ENCODE assay signal across 27 cellular contexts in the genomic region with DNA sequence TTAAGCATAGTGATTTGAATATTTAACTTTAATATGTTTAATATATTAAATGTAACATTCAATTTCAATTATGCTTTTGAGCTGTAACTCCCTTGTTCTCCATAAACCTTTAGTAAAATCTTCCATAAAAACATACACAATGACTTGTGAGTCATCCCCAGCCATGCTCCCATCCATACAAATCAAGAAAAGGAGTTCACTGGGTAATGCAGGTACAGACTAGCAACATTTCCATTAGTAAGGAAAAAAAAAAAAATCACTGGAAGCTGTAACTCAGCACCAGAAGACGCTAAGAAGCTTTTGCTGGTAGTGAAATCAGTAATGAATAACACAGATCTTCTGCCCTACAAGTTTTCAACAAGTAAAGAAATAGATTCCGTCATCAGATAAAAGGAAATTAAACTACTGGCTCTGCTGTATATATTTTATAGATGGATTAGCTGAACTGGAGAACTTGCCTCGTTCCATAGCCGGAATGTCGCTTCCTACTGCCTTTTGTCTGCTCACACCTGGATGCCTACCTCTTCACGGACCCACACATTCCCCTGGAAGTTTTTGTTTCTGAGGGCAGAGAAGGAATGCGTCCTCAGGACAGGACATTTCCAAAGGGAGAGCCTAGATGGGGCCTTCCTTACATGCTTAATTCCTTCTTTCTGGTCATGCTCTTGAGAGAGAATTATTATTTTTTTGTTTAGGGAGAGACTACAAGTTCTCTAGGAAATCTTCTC.
DNase-seq lines count a peak whose midpoint lies in the region; ATAC-seq, FAIRE-seq and TF ChIP-seq lines count a peak whose summit lies in the region.
"Had no signal": no experiment of that assay in that cellular context is flagged by ENCODE, and none has a peak within 500 bp of the region (broad histone marks: within the 10 kb centered on the region; RNA-seq: fewer than 3 reads in every experiment).

No MANE protein-coding gene starts in this region.

- no peaks in the 10 kb centered on the region for H3K27me3 Mint-ChIP-seq in H9 (ENCODE audit: low read depth)
- no peaks in the 10 kb centered on the region for H3K27me3 Mint-ChIP-seq in neural progenitor cell (ENCODE audit: insufficient read depth, low read depth)
- no peaks in the 10 kb centered on the region for H3K27me3 Mint-ChIP-seq in activated CD4-positive, alpha-beta T cell treated with anti-CD3 and anti-CD28 coated beads, Interleukin-2, amount 10 ng/mL, durations not matched to agents 24 days and 14 days
- H3K27me3 Mint-ChIP-seq: B cell had no signal

- H3K4me3 Mint-ChIP-seq in H9: no peak overlapping the region
- no peak overlapping the region for H3K4me3 Mint-ChIP-seq in neural progenitor cell
- no peak overlapping the region for H3K4me3 Mint-ChIP-seq in activated CD4-positive, alpha-beta T cell treated with anti-CD3 and anti-CD28 coated beads, Interleukin-2, amount 10 ng/mL, durations not matched to agents 24 days and 14 days
- H3K4me3 Mint-ChIP-seq: B cell; CD8-positive, alpha-beta T cell had no signal

- no peak overlapping the region for H3K9ac ChIP-seq in H9 (ENCODE audit: extremely low read depth, insufficient read length, low read length)
- no peak overlapping the region for H3K9ac ChIP-seq in neural progenitor cell
- H3K9ac ChIP-seq: KMS-11, SK-N-SH had no signal

- ATAC-seq in foreskin keratinocyte: peak; percentile 94
- no peak for ATAC-seq in HG03439 (IDR thresholded peaks at IDR 0.05; ENCODE audit: unreplicated experiment)
- ATAC-seq: CD8-positive, alpha-beta T cell; gastroesophageal sphincter; lower lobe of right lung; right cardiac atrium had no signal

- no peak overlapping the region for H4K8ac ChIP-seq in H9 (replicated peaks; ENCODE audit: insufficient read length, low read depth, low read length)

- H3K27ac Mint-ChIP-seq in H9 (peak overlapping the region; percentile 56 to 90 (median 65); a peak in 6 of 7 replicates), neural progenitor cell (no peak overlapping the region)
- H3K27ac Mint-ChIP-seq in activated CD4-positive, alpha-beta T cell treated with anti-CD3 and anti-CD28 coated beads, Interleukin-2, amount 10 ng/mL, durations not matched to agents 24 days and 14 days: no peak overlapping the region
- H3K27ac Mint-ChIP-seq: B cell; CD8-positive, alpha-beta T cell had no signal

- DNase-seq in H9: peak; percentile 46
- DNase-seq in bronchial epithelial cell (ENCODE audit: low read depth): peak; percentile 84
- peak; percentile 73 to 88 for DNase-seq in foreskin keratinocyte
- DNase-seq in neural progenitor cell (ENCODE audit: low spot score): peak; percentile 7
- no peak for DNase-seq in NCI-H1436 treated with DMSO at 0.1 percent for 48 hours (lab: John Stamatoyannopoulos, UW)
- DNase-seq in activated CD4-positive, alpha-beta T cell treated with anti-CD3 and anti-CD28 coated beads, Interleukin-2, amount 10 ng/mL, durations not matched to agents 24 days and 14 days: no peak
- no peak for DNase-seq in tibial nerve (ENCODE audit: low spot score in 2 of 2)
- DNase-seq: activated CD4-positive, alpha-beta T cell treated with anti-CD3 and anti-CD28 coated beads for 4 hours; activated T-cell treated with anti-CD3 and anti-CD28 coated beads, Interleukin-2, amount 50 U/mL, for 48 hours; CD8-positive, alpha-beta T cell; cerebellar nuclear complex; hypothalamus; lower lobe of right lung; NCI-H1417 treated with DMSO at 0.1 percent for 48 hours; NCI-H2107; NCI-H446; right cardiac atrium; SK-N-SH; spleen; T-helper 2 cell; trophoblast cell had no signal

- H3T11ph ChIP-seq in H9 (ENCODE audit: low read length): no peak overlapping the region

- H3K4me2 ChIP-seq in H9 (ENCODE audit: insufficient read depth, insufficient read length, low read length) (no peak overlapping the region), neural progenitor cell (no peak overlapping the region)
- H3K4me2 ChIP-seq: KMS-11, SK-N-SH had no signal

- no peaks in the 10 kb centered on the region for H4K20me1 ChIP-seq in H9 (ENCODE audit: control insufficient read depth, insufficient read depth, insufficient read length)
- no peaks in the 10 kb centered on the region for H4K20me1 ChIP-seq in neural progenitor cell (ENCODE audit: low read depth)

- peaks cover 7 to 10% of the 10 kb centered on the region in 2 experiments for H3K9me3 Mint-ChIP-seq in H9
- peaks cover 3% of the 10 kb centered on the region for H3K9me3 Mint-ChIP-seq in neural progenitor cell
- no peaks in the 10 kb centered on the region for H3K9me3 Mint-ChIP-seq in activated CD4-positive, alpha-beta T cell treated with anti-CD3 and anti-CD28 coated beads, Interleukin-2, amount 10 ng/mL, durations not matched to agents 24 days and 14 days

- H3K56ac ChIP-seq in H9 (ENCODE audit: insufficient read length, low read depth, low read length): no peak overlapping the region

- no CpG with 5 or more reads among the region's 7 CpGs for WGBS in H9 (ENCODE audit: extremely low coverage, insufficient read length, low lambda C conversion rate)
- WGBS in tibial nerve, 2 donors: 89 to 92% methylated on average over 7 of the region's 7 CpGs

- H3K27me3 ChIP-seq in H9 (ENCODE audit: insufficient read depth, low read length): no peaks in the 10 kb centered on the region
- H3K27me3 ChIP-seq in bronchial epithelial cell (ENCODE audit: control insufficient read depth, insufficient read depth, low read length): no peaks in the 10 kb centered on the region
- no peaks in the 10 kb centered on the region for H3K27me3 ChIP-seq in foreskin keratinocyte
- no peaks in the 10 kb centered on the region for H3K27me3 ChIP-seq in neural progenitor cell
- no peaks in the 10 kb centered on the region for H3K27me3 ChIP-seq in tibial nerve
- H3K27me3 ChIP-seq: esophagus muscularis mucosa, gastroesophageal sphincter, spleen had no signal

- H3K36me3 Mint-ChIP-seq in H9 (ENCODE audit: insufficient read depth in 1 of 3, low read depth in 3 of 3): peaks cover 1 to 9% (median 8%) of the 10 kb centered on the region in 3 experiments; a peak in 6 of 7 replicates
- no peaks in the 10 kb centered on the region for H3K36me3 Mint-ChIP-seq in neural progenitor cell
- H3K36me3 Mint-ChIP-seq in activated CD4-positive, alpha-beta T cell treated with anti-CD3 and anti-CD28 coated beads, Interleukin-2, amount 10 ng/mL, durations not matched to agents 24 days and 14 days (ENCODE audit: low read depth): no peaks in the 10 kb centered on the region
- H3K36me3 Mint-ChIP-seq: CD8-positive, alpha-beta T cell had no signal

- H3K4me1 Mint-ChIP-seq in H9 (peaks cover 11 to 13% of the 10 kb centered on the region in 2 experiments), neural progenitor cell (peaks cover 5% of the 10 kb centered on the region)
- H3K4me1 Mint-ChIP-seq in activated CD4-positive, alpha-beta T cell treated with anti-CD3 and anti-CD28 coated beads, Interleukin-2, amount 10 ng/mL, durations not matched to agents 24 days and 14 days: no peaks in the 10 kb centered on the region
- H3K4me1 Mint-ChIP-seq: B cell had no signal

- H2BK15ac ChIP-seq in H9 (ENCODE audit: low read depth, low read length): no peak overlapping the region

- H3K4me3 ChIP-seq in bronchial epithelial cell (ENCODE audit: low read depth, low read length) (no peak overlapping the region), neural progenitor cell (no peak overlapping the region), tibial nerve (no peak overlapping the region)
- H3K4me3 ChIP-seq: esophagus muscularis mucosa, gastroesophageal sphincter, HAP-1, lower lobe of right lung, spleen had no signal

- H2AK5ac ChIP-seq in H9 (ENCODE audit: insufficient read length, low read length): no peak overlapping the region

- H3K23me2 ChIP-seq in H9 (ENCODE audit: insufficient read length, low read depth, low read length, poor library complexity, severe bottlenecking): no peaks in the 10 kb centered on the region

- H3K79me2 ChIP-seq in H9 (ENCODE audit: insufficient read depth, low read length): no peaks in the 10 kb centered on the region
- H3K79me2 ChIP-seq in neural progenitor cell (ENCODE audit: low read depth): no peaks in the 10 kb centered on the region

- no peak overlapping the region for H2BK5ac ChIP-seq in H9 (ENCODE audit: insufficient read length, low read length)

- TF ChIP-seq CTCF in H9 (conservative IDR thresholded peaks at IDR 0.05): no peak
- TF ChIP-seq CTCF in bronchial epithelial cell (IDR thresholded peaks at IDR 0.05; ENCODE audit: insufficient read depth, low read length, severe bottlenecking): no peak
- no peak for TF ChIP-seq CTCF in foreskin keratinocyte (conservative IDR thresholded peaks at IDR 0.05)
- no peak for TF ChIP-seq CTCF in neural progenitor cell (IDR thresholded peaks at IDR 0.05)
- TF ChIP-seq CTCF in tibial nerve (IDR thresholded peaks at IDR 0.05): no peak

- H4K91ac ChIP-seq in H9 (ENCODE audit: insufficient read length, low read depth, low read length): no peak overlapping the region

- H2BK120ac ChIP-seq in H9 (ENCODE audit: low read depth, low read length, poor library complexity, severe bottlenecking): no peak overlapping the region

- H2BK20ac ChIP-seq in H9 (ENCODE audit: low read depth, low read length, poor library complexity, severe bottlenecking): no peak overlapping the region

- H3K9me3 ChIP-seq in H9 (ENCODE audit: control insufficient read depth, low read depth, low read length) (no peaks in the 10 kb centered on the region), neural progenitor cell (ENCODE audit: low read depth) (no peaks in the 10 kb centered on the region), tibial nerve (no peaks in the 10 kb centered on the region)
- H3K9me3 ChIP-seq: esophagus muscularis mucosa, HAP-1, lower lobe of right lung, SK-N-SH had no signal

- H3K79me1 ChIP-seq in H9 (ENCODE audit: insufficient read depth, low read depth, low read length, poor library complexity, severe bottlenecking): no peaks in the 10 kb centered on the region

- no peaks in the 10 kb centered on the region for H3F3A ChIP-seq in neural progenitor cell (ENCODE audit: low read depth)

- H3K18ac ChIP-seq in H9 (ENCODE audit: insufficient read length, low read depth, low read length): no peak overlapping the region

- no peak overlapping the region for H3K4ac ChIP-seq in H9 (ENCODE audit: low read depth, low read length)

- H2AFZ ChIP-seq in H9 (ENCODE audit: low read length) (peak overlapping the region; percentile 14), neural progenitor cell (replicated peaks) (peak overlapping the region; percentile 14)

- TF ChIP-seq POLR2A in tibial nerve (IDR thresholded peaks at IDR 0.05): no peak

- no peak overlapping the region for H4K5ac ChIP-seq in H9 (ENCODE audit: insufficient read length, low read depth, low read length)

- no peak for TF ChIP-seq EP300 in tibial nerve (IDR thresholded peaks at IDR 0.05)

- H3K27ac ChIP-seq in H9 (ENCODE audit: insufficient read length, low read depth, low read length) (no peak overlapping the region), foreskin keratinocyte (peak overlapping the region; percentile 18), neural progenitor cell (no peak overlapping the region), tibial nerve (no peak overlapping the region)
- H3K27ac ChIP-seq: esophagus muscularis mucosa, gastroesophageal sphincter, KMS-11, lower lobe of right lung, spleen had no signal

- no peaks in the 10 kb centered on the region; the same call in 1 of the 2 replicates for H3K4me1 ChIP-seq in H9 (ENCODE audit: insufficient read depth, low read length)
- H3K4me1 ChIP-seq in foreskin keratinocyte: peaks cover 7% of the 10 kb centered on the region
- H3K4me1 ChIP-seq in neural progenitor cell: peaks cover 4% of the 10 kb centered on the region
- no peaks in the 10 kb centered on the region for H3K4me1 ChIP-seq in tibial nerve
- H3K4me1 ChIP-seq: esophagus muscularis mucosa, gastroesophageal sphincter, HAP-1, lower lobe of right lung, spleen had no signal

- intact Hi-C loops in activated CD4-positive, alpha-beta T cell treated with anti-CD3 and anti-CD28 coated beads, Interleukin-2, amount 10 ng/mL, durations not matched to agents 24 days and 14 days (cut with micrococcal nuclease): no loop called here

- H3K36me3 ChIP-seq in bronchial epithelial cell (ENCODE audit: control insufficient read depth, insufficient read depth, low read length): no peaks in the 10 kb centered on the region
- H3K36me3 ChIP-seq in neural progenitor cell: no peaks in the 10 kb centered on the region
- H3K36me3 ChIP-seq in tibial nerve: no peaks in the 10 kb centered on the region
- H3K36me3 ChIP-seq: esophagus muscularis mucosa, gastroesophageal sphincter, HAP-1, lower lobe of right lung, spleen had no signal

- H2BK12ac ChIP-seq in H9 (ENCODE audit: insufficient read length, low read depth, low read length): no peak overlapping the region

- H3K14ac ChIP-seq in H9 (ENCODE audit: insufficient read depth, low read length): no peak overlapping the region

- H3K23ac ChIP-seq in H9 (ENCODE audit: insufficient read length, low read depth, low read length): no peak overlapping the region

- no peak for FAIRE-seq in bronchial epithelial cell (lab: Jason Lieb, UNC)

Comparison
In these comparisons a context has a peak if more than half of its experiments do, and no peak if none do; other contexts are left out.
1. DNase-seq: peak in H9 (single experiment), bronchial epithelial cell (single experiment), foreskin keratinocyte (2 of 2) and neural progenitor cell (single experiment); none in NCI-H1436 treated with DMSO at 0.1 percent for 48 hours (single experiment), activated CD4-positive, alpha-beta T cell treated with anti-CD3 and anti-CD28 coated beads, Interleukin-2, amount 10 ng/mL, durations not matched to agents 24 days and 14 days (single experiment) and tibial nerve (0 of 2).
2. H3K27ac Mint-ChIP-seq: peak in H9 (3 of 3); none in neural progenitor cell (single experiment) and activated CD4-positive, alpha-beta T cell treated with anti-CD3 and anti-CD28 coated beads, Interleukin-2, amount 10 ng/mL, durations not matched to agents 24 days and 14 days (single experiment).